Comparison of ENCODE assay signal across 1 cellular context in the genomic region with DNA sequence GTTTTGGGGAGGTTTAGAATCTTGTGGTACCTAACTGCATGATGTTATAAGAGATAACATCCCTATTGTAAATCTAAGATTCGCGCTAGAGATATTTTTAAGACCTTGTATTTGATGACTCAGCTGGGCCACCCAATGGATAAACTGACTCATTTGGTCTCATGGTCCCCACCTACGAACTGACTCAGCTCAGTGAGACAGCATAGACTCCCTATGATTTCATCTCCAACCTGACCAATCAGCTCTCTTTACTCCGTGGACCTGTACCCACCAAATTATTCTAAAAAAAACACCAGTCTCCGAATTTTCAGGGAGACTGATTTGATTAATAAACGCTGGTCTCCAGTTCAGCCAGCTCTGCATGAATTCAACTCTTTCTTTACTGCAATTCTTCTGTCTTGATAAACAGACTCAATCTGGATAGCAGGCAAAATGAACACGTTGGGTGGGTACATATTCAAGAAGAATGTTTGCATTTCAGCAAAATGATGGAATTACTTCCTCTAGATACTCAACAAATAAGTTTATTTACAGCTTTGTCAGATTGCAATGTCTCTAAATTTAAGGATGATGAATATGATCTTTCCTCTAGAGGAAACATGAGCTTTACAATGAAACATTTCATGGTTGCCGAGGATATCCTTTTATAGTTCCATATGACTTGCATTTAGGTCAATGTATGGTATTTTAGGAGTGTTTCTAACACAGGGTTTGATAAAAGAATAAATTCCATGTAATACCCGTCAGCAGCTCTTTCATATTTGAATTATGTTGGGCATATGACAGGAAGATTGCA.
TF ChIP-seq lines count a peak whose summit lies in the region.

No MANE protein-coding gene starts in this region.

TF ChIP-seq in GM12878, 131 proteins besides CTCF, POLR2A, EP300 and RAD21 (continued from another document):
- TF ChIP-seq E4F1 (IDR thresholded peaks at IDR 0.05; ENCODE audit: borderline replicate concordance, partially characterized antibody) (no peak), RB1 (IDR thresholded peaks at IDR 0.05; ENCODE audit: borderline replicate concordance) (no peak), FOS (IDR thresholded peaks at IDR 0.05; ENCODE audit: borderline replicate concordance, extremely low read depth, insufficient read length) (no peak), PAX8 (IDR thresholded peaks at IDR 0.05) (no peak), SIN3A (IDR thresholded peaks at IDR 0.05; ENCODE audit: low read depth, low read length) (no peak), RBBP5 (conservative IDR thresholded peaks at IDR 0.05) (no peak), CBFB (IDR thresholded peaks at IDR 0.05; ENCODE audit: low read depth) (no peak), SPI1 (IDR thresholded peaks at IDR 0.05; ENCODE audit: borderline replicate concordance, insufficient read depth, low read depth, low read length) (no peak), ZNF217 (IDR thresholded peaks at IDR 0.05) (no peak), ZNF274 (IDR thresholded peaks at IDR 0.05; ENCODE audit: insufficient read depth, insufficient read length) (no peak), ETV6 (conservative IDR thresholded peaks at IDR 0.05 in 1 of 2, IDR thresholded peaks at IDR 0.05 in 1 of 2; ENCODE audit: borderline replicate concordance in 1 of 2, low read depth in 1 of 2) (no peak)
- TF ChIP-seq, protein P1, sequence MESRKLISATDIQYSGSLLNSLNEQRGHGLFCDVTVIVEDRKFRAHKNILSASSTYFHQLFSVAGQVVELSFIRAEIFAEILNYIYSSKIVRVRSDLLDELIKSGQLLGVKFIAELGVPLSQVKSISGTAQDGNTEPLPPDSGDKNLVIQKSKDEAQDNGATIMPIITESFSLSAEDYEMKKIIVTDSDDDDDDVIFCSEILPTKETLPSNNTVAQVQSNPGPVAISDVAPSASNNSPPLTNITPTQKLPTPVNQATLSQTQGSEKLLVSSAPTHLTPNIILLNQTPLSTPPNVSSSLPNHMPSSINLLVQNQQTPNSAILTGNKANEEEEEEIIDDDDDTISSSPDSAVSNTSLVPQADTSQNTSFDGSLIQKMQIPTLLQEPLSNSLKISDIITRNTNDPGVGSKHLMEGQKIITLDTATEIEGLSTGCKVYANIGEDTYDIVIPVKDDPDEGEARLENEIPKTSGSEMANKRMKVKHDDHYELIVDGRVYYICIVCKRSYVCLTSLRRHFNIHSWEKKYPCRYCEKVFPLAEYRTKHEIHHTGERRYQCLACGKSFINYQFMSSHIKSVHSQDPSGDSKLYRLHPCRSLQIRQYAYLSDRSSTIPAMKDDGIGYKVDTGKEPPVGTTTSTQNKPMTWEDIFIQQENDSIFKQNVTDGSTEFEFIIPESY (IDR thresholded peaks at IDR 0.05) = no peak
TF ChIP-seq in GM12878: peak in this region for 0.
